In the genomic region with DNA sequence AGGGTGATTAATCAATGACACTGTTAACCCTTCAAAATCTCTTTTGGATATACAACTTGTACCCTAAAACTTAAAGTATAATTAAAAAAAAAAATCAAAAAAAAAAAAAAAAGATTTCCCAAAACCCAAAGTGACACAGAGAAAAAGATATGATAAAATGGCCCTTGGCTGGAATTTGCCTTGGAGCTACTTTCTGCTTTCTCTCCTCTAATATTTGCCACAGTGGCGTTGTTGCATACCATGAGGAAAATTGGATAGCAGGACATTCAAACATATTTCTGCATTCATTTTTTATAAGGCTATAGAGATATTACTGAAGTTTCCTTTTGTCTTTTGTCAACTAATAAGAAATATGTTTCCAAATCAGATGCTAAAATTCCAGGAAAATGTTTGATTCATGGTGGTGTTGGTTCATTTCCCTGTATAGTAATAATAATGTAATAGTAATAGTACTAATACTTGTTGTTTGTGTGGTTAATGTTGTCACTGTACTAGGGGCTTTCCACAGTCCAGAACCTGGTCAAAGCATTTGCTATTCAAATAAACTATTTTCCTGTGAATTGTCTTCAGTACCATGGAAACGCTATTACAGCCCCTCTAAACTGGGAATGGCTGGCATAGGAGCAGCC, we compare ENCODE assay signal across 15 cellular contexts.
DNase-seq lines count a peak whose midpoint lies in the region; ATAC-seq, FAIRE-seq and TF ChIP-seq lines count a peak whose summit lies in the region.
"Had no signal": no experiment of that assay in that cellular context is flagged by ENCODE, and none has a peak within 500 bp of the region (broad histone marks: within the 10 kb centered on the region; RNA-seq: fewer than 3 reads in every experiment).

No MANE protein-coding gene starts in this region.

- H3K9me3 ChIP-seq in Panc1 (ENCODE audit: control insufficient read depth, insufficient read depth, low read depth, low read length): no peaks in the 10 kb centered on the region
- no peaks in the 10 kb centered on the region for H3K9me3 ChIP-seq in keratinocyte (ENCODE audit: control insufficient read depth, low read depth, low read length)
- no peaks in the 10 kb centered on the region for H3K9me3 ChIP-seq in tibial nerve
- H3K9me3 ChIP-seq: BE2C, heart left ventricle, mucosa of descending colon had no signal

- H3K27ac ChIP-seq in Panc1 (ENCODE audit: low read length) (peak overlapping the region; percentile 41; the same call in 1 of the 2 replicates), keratinocyte (ENCODE audit: control insufficient read depth, insufficient read depth, low read length) (peak overlapping the region; percentile 61), RWPE1 (no peak overlapping the region), tibial nerve (no peak overlapping the region)

- DNase-seq in Panc1 (ENCODE audit: low read depth, low spot score) (no peak), keratinocyte (ENCODE audit: low read depth, low spot score) (no peak), RWPE1 (ENCODE audit: low spot score) (no peak), tibial nerve (ENCODE audit: low spot score in 2 of 2) (no peak), GM13976 (ENCODE audit: low spot score) (no peak), lower leg skin (ENCODE audit: low spot score in 2 of 2) (no peak)
- DNase-seq: activated CD4-positive, alpha-beta T cell treated with anti-CD3 and anti-CD28 coated beads, Interleukin-2, amount 10 ng/mL, durations not matched to agents 7 days and 5 days; heart left ventricle; kidney; mucosa of descending colon; NCI-H187 treated with DMSO at 0.1 percent for 48 hours; T-helper 9 cell had no signal

- no peak for FAIRE-seq in keratinocyte (lab: Jason Lieb, UNC)
- FAIRE-seq: kidney had no signal

- POLR2A ChIA-PET in Panc1 (lab: Charles Lee): no interaction called here
- POLR2A ChIA-PET in RWPE1 (lab: Yijun Ruan, JAX; ENCODE audit: low non-redundant PET): no interaction called here

- H3K27me3 ChIP-seq in Panc1 (ENCODE audit: control insufficient read depth, insufficient read depth, low read length) (no peaks in the 10 kb centered on the region), keratinocyte (ENCODE audit: control insufficient read depth, extremely low read depth, insufficient read depth, low read length) (no peaks in the 10 kb centered on the region), tibial nerve (no peaks in the 10 kb centered on the region)
- H3K27me3 ChIP-seq: BE2C, heart left ventricle had no signal

- intact Hi-C loops in Panc1 (cut with micrococcal nuclease; ENCODE audit: unreplicated experiment): no loop called here
- intact Hi-C loops in lower leg skin (cut with DNase I; ENCODE audit: low total_unique reads): no loop called here

- ATAC-seq in GM18511 (IDR thresholded peaks at IDR 0.05; ENCODE audit: unreplicated experiment) (peak; percentile 48), GM21786 (IDR thresholded peaks at IDR 0.05; ENCODE audit: unreplicated experiment) (peak; percentile 29), Panc1 (no peak)

- H2AFZ ChIP-seq in keratinocyte (ENCODE audit: control insufficient read depth, low read length): no peak overlapping the region

- H4K20me1 ChIP-seq in keratinocyte (ENCODE audit: control insufficient read depth, extremely low read depth, insufficient read depth, low read length): no peaks in the 10 kb centered on the region

- TF ChIP-seq CTCF in Panc1 (IDR thresholded peaks at IDR 0.05) (no peak), keratinocyte (optimal IDR thresholded peaks at IDR 0.05 in 1 of 3, IDR thresholded peaks at IDR 0.05 in 1 of 3, conservative IDR thresholded peaks at IDR 0.05 in 1 of 3; ENCODE audit: extremely low read depth in 1 of 3, insufficient read depth in 2 of 3, low read length in 3 of 3) (no peak), RWPE1 (conservative IDR thresholded peaks at IDR 0.05; ENCODE audit: low read depth) (no peak), tibial nerve (IDR thresholded peaks at IDR 0.05) (no peak), GM13976 (IDR thresholded peaks at IDR 0.05; ENCODE audit: borderline replicate concordance, control extremely low read depth, extremely low read depth, insufficient read depth, missing control alignments) (no peak), lower leg skin (IDR thresholded peaks at IDR 0.05) (no peak)

- H3K4me2 ChIP-seq in keratinocyte (ENCODE audit: control insufficient read depth, extremely low read depth, insufficient read depth, low read depth, low read length): peak overlapping the region; percentile 57

- no peaks in the 10 kb centered on the region for H3K79me2 ChIP-seq in keratinocyte (ENCODE audit: control insufficient read depth, insufficient read depth, low read length)

- dilution Hi-C loops in keratinocyte (cut with MboI; ENCODE audit: extremely low pct_ligation_motif_present, low sequenced_read_pairs): no loop called here

- BruUV-seq in Panc1 (replicated peaks; lab: Mats Ljungman, UMichigan): no TSS peak

- in situ Hi-C loops in Panc1 (cut with HindIII; ENCODE audit: low pct_unique_long_range_greater_than_20kb, low sequenced_read_pairs): no loop called here
- in situ Hi-C loops in GM13976 (cut with MboI; ENCODE audit: low sequenced_read_pairs, unreplicated experiment): no loop called here

- CTCF ChIA-PET in Panc1 (lab: Charles Lee): no interaction called here
- CTCF ChIA-PET in RWPE1 (lab: Yijun Ruan, JAX): no interaction called here

- no peak for TF ChIP-seq POLR2A in tibial nerve (IDR thresholded peaks at IDR 0.05)
- TF ChIP-seq POLR2A in lower leg skin (IDR thresholded peaks at IDR 0.05): no peak

- H3K4me3 ChIP-seq in Panc1 (ENCODE audit: low read depth in 2 of 2, low read length in 2 of 2): no peak overlapping the region
- H3K4me3 ChIP-seq in keratinocyte (ENCODE audit: control insufficient read depth in 2 of 3, extremely low read depth in 1 of 3, insufficient read depth in 2 of 3, low read depth in 1 of 3, low read length in 3 of 3): no peak overlapping the region
- no peak overlapping the region for H3K4me3 ChIP-seq in tibial nerve
- H3K4me3 ChIP-seq in lower leg skin (ENCODE audit: low read depth, poor library complexity, severe bottlenecking): no peak overlapping the region
- H3K4me3 ChIP-seq: heart left ventricle, mucosa of descending colon had no signal

- peak overlapping the region; percentile 26 for H3K9ac ChIP-seq in keratinocyte (ENCODE audit: control insufficient read depth, extremely low read depth, insufficient read depth, low read length)

- H3K36me3 ChIP-seq in Panc1 (ENCODE audit: control insufficient read depth, insufficient read depth, low read length) (no peaks in the 10 kb centered on the region), keratinocyte (ENCODE audit: control insufficient read depth in 2 of 2, extremely low read depth in 1 of 2, insufficient read depth in 2 of 2, low read length in 2 of 2) (no peaks in the 10 kb centered on the region), tibial nerve (no peaks in the 10 kb centered on the region)
- H3K36me3 ChIP-seq: BE2C, heart left ventricle had no signal

- WGBS in tibial nerve, 2 donors: 73 to 74% methylated on average over 2 of the region's 2 CpGs
- WGBS in lower leg skin, 2 donors: 79 to 84% methylated on average over 2 of the region's 2 CpGs

- no peak for TF ChIP-seq EP300 in tibial nerve (IDR thresholded peaks at IDR 0.05)

- no peaks in the 10 kb centered on the region for H3K9me1 ChIP-seq in keratinocyte (ENCODE audit: control insufficient read depth, extremely low read depth, insufficient read depth, low read length)

- H3K4me1 ChIP-seq in Panc1 (ENCODE audit: control insufficient read depth, insufficient read depth, low read length): peaks cover 7% of the 10 kb centered on the region; the same call in 1 of the 2 replicates
- peaks cover 9% of the 10 kb centered on the region for H3K4me1 ChIP-seq in keratinocyte (ENCODE audit: control insufficient read depth, extremely low read depth, insufficient read depth, low read length)
- H3K4me1 ChIP-seq in tibial nerve: peaks cover 0 to 5% (median 0%) of the 10 kb centered on the region in 4 donors

Comparison
In these comparisons a context has a peak if more than half of its experiments do, and no peak if none do; other contexts are left out.
1. H3K27ac ChIP-seq: peak in Panc1 (single experiment) and keratinocyte (single experiment); none in RWPE1 (single experiment) and tibial nerve (0 of 4).